Comparison of ENCODE assay signal across 8 cellular contexts in the genomic region with DNA sequence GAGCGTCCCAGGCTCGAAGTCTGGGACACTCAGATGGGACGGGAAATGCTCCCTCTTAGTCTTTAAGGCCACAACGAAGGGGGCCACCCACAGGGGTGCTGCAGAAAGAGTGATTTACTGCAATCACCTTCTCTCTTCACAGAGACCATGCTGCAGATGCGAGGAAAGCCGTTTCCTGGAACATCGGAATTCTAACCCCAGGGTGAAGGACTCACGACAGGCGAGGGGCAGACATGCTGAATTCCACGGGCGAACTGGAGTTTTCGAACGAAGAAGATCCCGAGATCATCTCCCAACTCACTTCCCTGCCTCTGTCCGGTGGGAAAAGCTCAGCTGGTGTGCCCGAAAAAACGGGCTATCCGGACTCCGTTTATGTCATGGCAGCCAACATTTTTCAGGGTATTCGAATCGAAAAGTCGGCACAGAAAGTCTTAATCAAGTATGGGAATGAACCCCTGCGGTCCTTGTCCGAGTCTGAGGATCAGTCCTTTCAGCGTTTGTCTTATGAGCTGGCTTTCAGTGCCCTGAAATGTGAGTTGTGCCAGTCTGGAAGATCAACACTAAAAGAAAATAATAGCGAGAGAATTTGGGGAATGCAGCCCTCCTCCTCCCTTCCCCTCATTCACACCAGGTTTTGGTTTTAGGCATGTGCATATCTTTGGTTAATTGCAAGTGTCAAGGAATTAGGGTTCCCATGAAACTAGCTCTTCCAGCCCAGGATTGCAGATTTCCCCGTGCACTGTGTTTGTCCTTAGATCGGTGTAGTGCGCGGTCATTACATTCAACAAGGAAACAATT. TPM values are rescaled to one million over a fixed set of nuclear protein-coding genes. Genes with fewer than 3 reads are reported as not detected.
A peak's percentile ranks its signal among the peaks of the same experiment; 100 is the strongest.
DNase-seq lines count a peak whose midpoint lies in the region; ATAC-seq and TF ChIP-seq lines count a peak whose summit lies in the region.

No MANE protein-coding gene starts in this region.

- H3K4me3 Mint-ChIP-seq in activated T-cell treated with anti-CD3 and anti-CD28 coated beads, Interleukin-2, amount 50 U/mL, for 24 hours = peak overlapping the region; percentile 50

- no peak for ATAC-seq in HG03025 (IDR thresholded peaks at IDR 0.05; ENCODE audit: low FRiP score, unreplicated experiment)
- ATAC-seq in GM21528 (IDR thresholded peaks at IDR 0.05; ENCODE audit: low FRiP score, unreplicated experiment) = no peak

- no peaks in the 10 kb centered on the region for H3K36me3 ChIP-seq in testis (ENCODE audit: low read depth, missing control alignments)

- peak; percentile 39 for DNase-seq in activated T-cell treated with anti-CD3 and anti-CD28 coated beads, Interleukin-2, amount 50 U/mL, for 24 hours
- DNase-seq in activated T-cell treated with anti-CD3 and anti-CD28 coated beads for 4 hours (no peak), amniotic epithelial cell (ENCODE audit: low read depth) (peak; percentile 7), kidney glomerular epithelial cell (lab: John Stamatoyannopoulos, UW) (peak; percentile 27), testis (peak; percentile 25), AG08395 (ENCODE audit: low spot score) (no peak)

- no peaks in the 10 kb centered on the region for H3K27me3 ChIP-seq in testis

- H3K9me3 ChIP-seq in testis = no peaks in the 10 kb centered on the region

- TF ChIP-seq CTCF in testis (IDR thresholded peaks at IDR 0.05) = no peak

- H3K4me1 Mint-ChIP-seq in activated T-cell treated with anti-CD3 and anti-CD28 coated beads, Interleukin-2, amount 50 U/mL, for 24 hours (ENCODE audit: low read depth) = peaks cover 7% of the 10 kb centered on the region

- peaks cover 2% of the 10 kb centered on the region for H3K9me3 Mint-ChIP-seq in activated T-cell treated with anti-CD3 and anti-CD28 coated beads, Interleukin-2, amount 50 U/mL, for 24 hours

- H3K27ac Mint-ChIP-seq in activated T-cell treated with anti-CD3 and anti-CD28 coated beads, Interleukin-2, amount 50 U/mL, for 24 hours = no peak overlapping the region

- H3K4me3 ChIP-seq in testis = peak overlapping the region; percentile 60 to 78

- no peaks in the 10 kb centered on the region for H3K4me1 ChIP-seq in testis

- peak overlapping the region; percentile 56 to 74 for H3K27ac ChIP-seq in testis

- no peak for TF ChIP-seq POLR2A in testis (IDR thresholded peaks at IDR 0.05)

- intact Hi-C loops in testis (cut with DNase I; ENCODE audit: low total_unique reads) = no loop called here

- no peaks in the 10 kb centered on the region for H3K36me3 Mint-ChIP-seq in activated T-cell treated with anti-CD3 and anti-CD28 coated beads, Interleukin-2, amount 50 U/mL, for 24 hours (ENCODE audit: low read depth)

- peaks cover 48% of the 10 kb centered on the region for H3K27me3 Mint-ChIP-seq in activated T-cell treated with anti-CD3 and anti-CD28 coated beads, Interleukin-2, amount 50 U/mL, for 24 hours

- 13 to 18% methylated on average over 28 to 30 of the region's 30 CpGs for WGBS in testis, 2 donors

RNA-seq across cellular contexts. Expression of a gene that starts 0.9 kb away (rescaled TPM):
- 10 to 100 TPM; 18.7 to 33.3 TPM for total RNA-seq in testis
- 41.1 TPM for polyA plus RNA-seq in testis (ENCODE audit: insufficient read depth, low read depth, low replicate concordance)

Comparison
In these comparisons a context has a peak if more than half of its experiments do, and no peak if none do; other contexts are left out.
1. DNase-seq: peak in activated T-cell treated with anti-CD3 and anti-CD28 coated beads, Interleukin-2, amount 50 U/mL, for 24 hours (single experiment), amniotic epithelial cell (single experiment), kidney glomerular epithelial cell (single experiment) and testis (single experiment); none in activated T-cell treated with anti-CD3 and anti-CD28 coated beads for 4 hours (single experiment) and AG08395 (single experiment).